In the genomic region with DNA sequence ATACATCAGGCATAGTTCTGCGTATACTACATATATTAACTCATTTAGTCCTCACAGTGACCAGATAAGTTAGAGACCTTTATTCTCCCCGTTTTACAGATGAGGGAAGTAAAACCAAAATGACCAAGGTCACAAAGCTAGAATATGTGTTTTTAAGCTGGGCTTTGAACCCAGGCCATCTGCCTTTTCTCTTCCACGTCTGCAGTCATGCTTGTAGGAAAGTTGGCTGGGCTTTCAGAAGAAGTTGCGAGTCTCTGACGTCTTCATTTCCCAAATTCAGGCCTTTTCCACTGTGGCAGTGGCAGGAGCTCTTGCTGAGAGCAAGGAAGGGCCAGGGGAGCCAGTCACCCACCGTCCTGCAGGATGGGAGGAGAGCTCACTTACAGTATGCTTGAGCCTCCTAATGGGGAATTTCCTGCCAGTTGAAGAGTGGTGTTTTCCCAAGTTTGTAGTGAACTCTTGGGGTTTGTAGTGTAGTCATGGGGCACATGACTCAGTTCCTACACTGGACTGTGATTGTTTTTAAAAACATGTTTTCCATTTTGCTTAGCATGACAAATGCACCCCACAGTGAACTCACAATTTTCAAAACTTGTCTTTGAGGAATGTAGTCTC, we compare ENCODE assay signal across 8 cellular contexts. TPM values are rescaled to one million over a fixed set of nuclear protein-coding genes. Genes with fewer than 3 reads are reported as not detected.
DNase-seq lines count a peak whose midpoint lies in the region; ATAC-seq, FAIRE-seq and TF ChIP-seq lines count a peak whose summit lies in the region.

No MANE protein-coding gene starts in this region.

- H3K9me3 ChIP-seq in heart right ventricle (peaks cover 0 to 4% (median 0%) of the 10 kb centered on the region in 11 donors), sigmoid colon (no peaks in the 10 kb centered on the region)

- H3K4me3 ChIP-seq in heart right ventricle = no peak overlapping the region
- no peak overlapping the region for H3K4me3 ChIP-seq in sigmoid colon

- H3K4me1 ChIP-seq in heart right ventricle (peaks cover 31 to 87% (median 57%) of the 10 kb centered on the region in 9 donors), sigmoid colon (peaks cover 0 to 65% (median 58%) of the 10 kb centered on the region in 4 donors)

- H3K4me3 Mint-ChIP-seq in activated T-cell treated with anti-CD3 and anti-CD28 coated beads, Interleukin-2, amount 50 U/mL, for 72 hours = peak overlapping the region; percentile 70 to 80

- TF ChIP-seq POLR2A in H54 (IDR thresholded peaks at IDR 0.05; ENCODE audit: low read depth, low read length) (no peak), sigmoid colon (IDR thresholded peaks at IDR 0.05) (no peak)

- DNase-seq in H54 (ENCODE audit: insufficient read length, low spot score) (peak; percentile 80), heart right ventricle (peak in 1 of 2 donors; percentile 61), sigmoid colon (peak; percentile 91), retina (no peak), NCI-H1436 (lab: John Stamatoyannopoulos, UW) (no peak)
- peak; percentile 36 to 40 for DNase-seq in activated T-cell treated with anti-CD3 and anti-CD28 coated beads, Interleukin-2, amount 50 U/mL, for 72 hours
- no peak for DNase-seq in central memory CD4-positive, alpha-beta T cell
- DNase-seq in activated CD8-positive, alpha-beta memory T cell treated with anti-CD3 and anti-CD28 coated beads, Interleukin-2, amount 50 U/mL, for 4 hours = no peak

- H3K27ac ChIP-seq in heart right ventricle = peak overlapping the region; percentile 29 to 95 (median 75)
- peak overlapping the region; percentile 70 to 90 (median 84) for H3K27ac ChIP-seq in sigmoid colon

- FAIRE-seq in H54 (lab: Jason Lieb, UNC) = peak; percentile 83

- 39 to 47% methylated on average over 6 of the region's 6 CpGs for WGBS in heart right ventricle, 2 donors
- 67 to 78% methylated on average over 6 of the region's 6 CpGs for WGBS in sigmoid colon, 2 donors

- TF ChIP-seq CTCF in heart right ventricle (IDR thresholded peaks at IDR 0.05) (peak in 1 of 9 donors; percentile 15), sigmoid colon (IDR thresholded peaks at IDR 0.05) (no peak)

- no peaks in the 10 kb centered on the region for H3K27me3 Mint-ChIP-seq in activated T-cell treated with anti-CD3 and anti-CD28 coated beads, Interleukin-2, amount 50 U/mL, for 72 hours (ENCODE audit: low read depth)

- H3K9me3 Mint-ChIP-seq in activated T-cell treated with anti-CD3 and anti-CD28 coated beads, Interleukin-2, amount 50 U/mL, for 72 hours = peaks cover 0 to 3% of the 10 kb centered on the region in 2 donors

- peak overlapping the region; percentile 91 for H3K27ac Mint-ChIP-seq in activated T-cell treated with anti-CD3 and anti-CD28 coated beads, Interleukin-2, amount 50 U/mL, for 72 hours

- peaks cover 30% of the 10 kb centered on the region for H3K4me1 Mint-ChIP-seq in activated T-cell treated with anti-CD3 and anti-CD28 coated beads, Interleukin-2, amount 50 U/mL, for 72 hours (ENCODE audit: low read depth)

- peaks cover 0 to 71% (median 11%) of the 10 kb centered on the region in 9 donors for H3K36me3 ChIP-seq in heart right ventricle
- H3K36me3 ChIP-seq in sigmoid colon = peaks cover 6 to 26% (median 11%) of the 10 kb centered on the region in 4 donors

- TF ChIP-seq EP300 in sigmoid colon (IDR thresholded peaks at IDR 0.05) = peak in 3 of 4 donors; percentile 28 to 72 (median 65)

- peaks cover 10 to 11% of the 10 kb centered on the region in 2 donors for H3K36me3 Mint-ChIP-seq in activated T-cell treated with anti-CD3 and anti-CD28 coated beads, Interleukin-2, amount 50 U/mL, for 72 hours (ENCODE audit: insufficient read depth in 2 of 2)

- ATAC-seq in activated T-cell treated with anti-CD3 and anti-CD28 coated beads, Interleukin-2, amount 50 U/mL, for 72 hours (replicated peaks in 1 of 2) = peak; percentile 91 to 92
- ATAC-seq in heart right ventricle = peak; percentile 29 to 84 (median 62)

- intact Hi-C loops in heart right ventricle (cut with DNase I) (loop anchor here in 1 of 10 donors (5.0 kb wide), 1 partner anchor 51 kb away; no protein-coding TSS in a partner anchor), sigmoid colon (cut with DNase I) (loop anchor here (5.0 kb wide), 1 partner anchor 61 kb away; the partner anchor contains the start of gene WBP1L)

- H3K27me3 ChIP-seq in heart right ventricle (no peaks in the 10 kb centered on the region), sigmoid colon (no peaks in the 10 kb centered on the region)

RNA-seq across cellular contexts. Expression of gene CYP17A1, which starts 34.2 kb away (rescaled TPM):
- total RNA-seq in activated T-cell treated with anti-CD3 and anti-CD28 coated beads, Interleukin-2, amount 50 U/mL, for 72 hours = not detected
- under 1 TPM in 1 of 10 donors, not detected in 9; 0.16 TPM for total RNA-seq in heart right ventricle
- under 1 TPM; 0.14 to 0.15 TPM for polyA plus RNA-seq in heart right ventricle
- not detected for total RNA-seq in sigmoid colon
- 1 to 10 TPM in 1 of 3 donors, under 1 TPM in 1, not detected in 1; 0.92 to 3.0 TPM for polyA plus RNA-seq in sigmoid colon

RNA-seq across cellular contexts. Expression of gene BORCS7, which starts 51.0 kb away (rescaled TPM):
- total RNA-seq in activated T-cell treated with anti-CD3 and anti-CD28 coated beads, Interleukin-2, amount 50 U/mL, for 72 hours = 1 to 10 TPM; 8.3 to 8.6 TPM
- total RNA-seq in heart right ventricle (10 to 100 TPM; 14.5 to 24.2 (median 17.6) TPM), sigmoid colon (10 to 100 TPM; 27.0 to 52.1 (median 38.2) TPM)
- polyA plus RNA-seq in heart right ventricle (10 to 100 TPM; 18.0 to 19.7 TPM), sigmoid colon (10 to 100 TPM; 27.4 to 46.0 (median 31.8) TPM)

RNA-seq across cellular contexts. Expression of gene WBP1L, which starts 59.3 kb away (rescaled TPM):
- 10 to 100 TPM; 19.6 to 20.1 TPM for total RNA-seq in activated T-cell treated with anti-CD3 and anti-CD28 coated beads, Interleukin-2, amount 50 U/mL, for 72 hours
- total RNA-seq in heart right ventricle = 10 to 100 TPM; 17.3 to 33.3 (median 21.0) TPM
- 10 to 100 TPM; 14.3 to 17.5 TPM for polyA plus RNA-seq in heart right ventricle
- total RNA-seq in sigmoid colon = 100 to 1,000 TPM in 2 of 4 donors, 10 to 100 TPM in 2; 83.8 to 148 (median 115) TPM
- 10 to 100 TPM; 22.9 to 39.3 (median 25.8) TPM for polyA plus RNA-seq in sigmoid colon

Comparison
In these comparisons a context has a peak if more than half of its experiments do, and no peak if none do; other contexts are left out.
1. DNase-seq: peak in H54 (single experiment), activated T-cell treated with anti-CD3 and anti-CD28 coated beads, Interleukin-2, amount 50 U/mL, for 72 hours (2 of 2) and sigmoid colon (single experiment); none in central memory CD4-positive, alpha-beta T cell (single experiment), retina (single experiment), NCI-H1436 (single experiment) and activated CD8-positive, alpha-beta memory T cell treated with anti-CD3 and anti-CD28 coated beads, Interleukin-2, amount 50 U/mL, for 4 hours (single experiment).